Comparison of ENCODE assay signal across 25 cellular contexts in genomic region chr7:47119408-47119807, GRCh38.
A peak's percentile ranks its signal among the peaks of the same experiment; 100 is the strongest.
DNase-seq lines count a peak whose midpoint lies in the region; ATAC-seq, FAIRE-seq and TF ChIP-seq lines count a peak whose summit lies in the region.
"Had no signal": no experiment of that assay in that cellular context is flagged by ENCODE, and none has a peak within 500 bp of the region (broad histone marks: within the 10 kb centered on the region; RNA-seq: fewer than 3 reads in every experiment).

No MANE protein-coding gene starts in this region.

- H3K9ac ChIP-seq in kidney (ENCODE audit: low read length in 2 of 2) = no peak overlapping the region

- H3K4me1 ChIP-seq in thoracic aorta (ENCODE audit: control insufficient read depth in 1 of 2, low read depth in 2 of 2) = peaks cover 0 to 15% of the 10 kb centered on the region in 2 donors
- no peaks in the 10 kb centered on the region for H3K4me1 ChIP-seq in kidney (ENCODE audit: control insufficient read depth in 1 of 2, insufficient read depth in 1 of 2, low read depth in 1 of 2, low read length in 2 of 2)
- H3K4me1 ChIP-seq: Peyer's patch had no signal

- no peak for FAIRE-seq in kidney (lab: Jason Lieb, UNC)
- FAIRE-seq: A204.1, GM12892, GM19239 had no signal

- peak overlapping the region; percentile 43 to 56 for H3K27ac ChIP-seq in thoracic aorta
- H3K27ac ChIP-seq in kidney (ENCODE audit: low read depth in 2 of 2, low read length in 2 of 2) = no peak overlapping the region
- H3K27ac ChIP-seq: C4-2B, Peyer's patch, SK-N-MC had no signal

- intact Hi-C loops in kidney (cut with DNase I) = no loop called here

- H3K4me3 ChIP-seq in thoracic aorta = no peak overlapping the region
- H3K4me3 ChIP-seq in kidney (ENCODE audit: low read length in 2 of 2) = no peak overlapping the region
- H3K4me3 ChIP-seq: Peyer's patch, SK-N-MC had no signal

- peak; percentile 15 for DNase-seq in G401 (ENCODE audit: low spot score)
- peak; percentile 11 for DNase-seq in cerebellar cortex (ENCODE audit: low spot score)
- peak; percentile 20 for DNase-seq in mucosa of gallbladder (ENCODE audit: low spot score)
- DNase-seq in thoracic aorta (ENCODE audit: low spot score) = no peak
- DNase-seq in NCI-H446 treated with DMSO at 0.1 percent for 48 hours (lab: John Stamatoyannopoulos, UW) = no peak
- DNase-seq in kidney = no peak
- no peak for DNase-seq in H4 (ENCODE audit: low spot score)
- DNase-seq: CD8-positive, alpha-beta memory T cell; DMS 273 treated with DMSO at 0.1 percent for 48 hours; DMS79; EL; GF-D8; HCEC 1CT; KBM-7; NCI-H2029; NCI-H510A; NCI-H69; Peyer's patch; SIG-M5 had no signal

- H3K36me3 ChIP-seq in thoracic aorta (no peaks in the 10 kb centered on the region), kidney (ENCODE audit: control insufficient read depth in 1 of 2, insufficient read depth in 2 of 2, low read length in 2 of 2) (no peaks in the 10 kb centered on the region)
- H3K36me3 ChIP-seq: Peyer's patch had no signal

- no peaks in the 10 kb centered on the region for H3K27me3 ChIP-seq in thoracic aorta (replicated peaks; ENCODE audit: insufficient read depth)
- H3K27me3 ChIP-seq: Peyer's patch had no signal

- ATAC-seq in thoracic aorta (ENCODE audit: insufficient number of reproducible peaks, low FRiP score, low read depth) (peak; percentile 85), HG03025 (IDR thresholded peaks at IDR 0.05; ENCODE audit: low FRiP score, unreplicated experiment) (no peak)

- no peaks in the 10 kb centered on the region for H3K9me3 ChIP-seq in thoracic aorta
- no peaks in the 10 kb centered on the region for H3K9me3 ChIP-seq in kidney (ENCODE audit: control insufficient read depth in 1 of 2, low read length in 2 of 2)
- H3K9me3 ChIP-seq: Peyer's patch had no signal

- no peak for TF ChIP-seq CTCF in thoracic aorta (IDR thresholded peaks at IDR 0.05)
- TF ChIP-seq CTCF in kidney (IDR thresholded peaks at IDR 0.05; ENCODE audit: borderline replicate concordance, extremely low read depth, insufficient read depth) = no peak

- in situ Hi-C loops in G401 (cut with HindIII; ENCODE audit: low sequenced_read_pairs) = no loop called here

Comparison
In these comparisons a context has a peak if more than half of its experiments do, and no peak if none do; other contexts are left out.
1. DNase-seq: peak in G401 (single experiment), cerebellar cortex (single experiment) and mucosa of gallbladder (single experiment); none in thoracic aorta (single experiment), NCI-H446 treated with DMSO at 0.1 percent for 48 hours (single experiment), kidney (single experiment) and H4 (single experiment).
2. H3K27ac ChIP-seq: peak in thoracic aorta (2 of 2); none in kidney (0 of 2).